Comparison of ENCODE assay signal across 9 cellular contexts in genomic region chr13:86870388-86870966, GRCh38.
DNase-seq lines count a peak whose midpoint lies in the region; ATAC-seq, FAIRE-seq and TF ChIP-seq lines count a peak whose summit lies in the region.
"Had no signal": no experiment of that assay in that cellular context is flagged by ENCODE, and none has a peak within 500 bp of the region (broad histone marks: within the 10 kb centered on the region; RNA-seq: fewer than 3 reads in every experiment).

No MANE protein-coding gene starts in this region.

- H3K79me2 ChIP-seq in mesendoderm (ENCODE audit: control insufficient read depth, insufficient read depth, low read length): no peaks in the 10 kb centered on the region

- H3K9ac ChIP-seq in mesendoderm (ENCODE audit: low read length): peak overlapping the region; percentile 3

- FAIRE-seq in D721Med (lab: Jason Lieb, UNC): peak; percentile 73
- FAIRE-seq: colon had no signal

- peak overlapping the region; percentile 99 for H2BK120ac ChIP-seq in mesendoderm (ENCODE audit: low read depth, low read length)

- no peak overlapping the region for H3K4me3 ChIP-seq in LNCaP clone FGC (ENCODE audit: low read depth, low read length)
- H3K4me3 ChIP-seq in body of pancreas: no peak overlapping the region
- no peak overlapping the region for H3K4me3 ChIP-seq in mesendoderm (ENCODE audit: low read length)

- H3K4me1 ChIP-seq in body of pancreas: peaks cover 3% of the 10 kb centered on the region
- no peaks in the 10 kb centered on the region for H3K4me1 ChIP-seq in mesendoderm (ENCODE audit: control insufficient read depth, low read depth, low read length)

- H3K56ac ChIP-seq in mesendoderm (ENCODE audit: low read length): peak overlapping the region; percentile 74

- no peak for ATAC-seq in body of pancreas

- H3K27ac ChIP-seq in body of pancreas (no peak overlapping the region), mesendoderm (ENCODE audit: low read depth, low read length) (no peak overlapping the region)

- no peak overlapping the region for H2BK15ac ChIP-seq in mesendoderm (replicated peaks; ENCODE audit: low read depth)

- peak; percentile 72 for TF ChIP-seq CTCF in D721Med (IDR thresholded peaks at IDR 0.05; ENCODE audit: insufficient read depth, missing control alignments)
- peak; percentile 51 for TF ChIP-seq CTCF in LNCaP clone FGC (IDR thresholded peaks at IDR 0.05; ENCODE audit: control insufficient read depth, extremely low read depth, insufficient read depth)
- peak; percentile 25 to 64 (median 59) for TF ChIP-seq CTCF in body of pancreas (IDR thresholded peaks at IDR 0.05)

- peak overlapping the region; percentile 84 for H2BK5ac ChIP-seq in mesendoderm (ENCODE audit: low read length)

- H3K9me3 ChIP-seq in body of pancreas: no peaks in the 10 kb centered on the region

- WGBS in body of pancreas, 2 donors: 9 to 11% methylated on average over 3 of the region's 3 CpGs
- no CpG with 5 or more reads among the region's 3 CpGs for WGBS in mesendoderm (ENCODE audit: extremely low coverage, insufficient coverage, low lambda C conversion rate)

- intact Hi-C loops in body of pancreas (cut with DNase I): no loop called here

- no peaks in the 10 kb centered on the region for H3K79me1 ChIP-seq in mesendoderm (ENCODE audit: low read length)

- H2AK5ac ChIP-seq in mesendoderm (ENCODE audit: low read length): no peak overlapping the region

- no peak for TF ChIP-seq POLR2A in body of pancreas (IDR thresholded peaks at IDR 0.05)

- H3K4me2 ChIP-seq in mesendoderm (ENCODE audit: low read length): no peak overlapping the region

- DNase-seq in D721Med (ENCODE audit: insufficient read length, low spot score) (no peak), LNCaP clone FGC (ENCODE audit: low read depth) (no peak), body of pancreas (no peak), mesendoderm (peak; percentile 21), mesenteric fat pad (ENCODE audit: low spot score) (no peak), UCSD-AML1 (lab: John Stamatoyannopoulos, UW; ENCODE audit: unreplicated experiment) (no peak), DMS79 treated with DMSO at 0.1 percent for 48 hours (lab: John Stamatoyannopoulos, UW) (no peak), NCI-H1105 treated with DMSO at 0.1 percent for 48 hours (lab: John Stamatoyannopoulos, UW) (no peak)

- peak overlapping the region; percentile 92 for H3K18ac ChIP-seq in mesendoderm (ENCODE audit: low read length)

- no peak overlapping the region for H4K8ac ChIP-seq in mesendoderm (ENCODE audit: low read depth, low read length)

- no peak overlapping the region for H4K5ac ChIP-seq in mesendoderm (ENCODE audit: low read length)

- no peak overlapping the region for H3K23ac ChIP-seq in mesendoderm (ENCODE audit: low read length)

- H3K27me3 ChIP-seq in body of pancreas (no peaks in the 10 kb centered on the region), mesendoderm (ENCODE audit: insufficient read depth, low read length, poor library complexity) (no peaks in the 10 kb centered on the region)

- H3K36me3 ChIP-seq in body of pancreas (replicated peaks in 1 of 2; ENCODE audit: insufficient read depth in 1 of 2, low read depth in 2 of 2) (no peaks in the 10 kb centered on the region), mesendoderm (ENCODE audit: control insufficient read depth, insufficient read depth, low read length) (no peaks in the 10 kb centered on the region)

- peak overlapping the region; percentile 100 for H3K4ac ChIP-seq in mesendoderm (ENCODE audit: low read depth, low read length)
